Comparison of ENCODE assay signal across 9 cellular contexts in the genomic region with DNA sequence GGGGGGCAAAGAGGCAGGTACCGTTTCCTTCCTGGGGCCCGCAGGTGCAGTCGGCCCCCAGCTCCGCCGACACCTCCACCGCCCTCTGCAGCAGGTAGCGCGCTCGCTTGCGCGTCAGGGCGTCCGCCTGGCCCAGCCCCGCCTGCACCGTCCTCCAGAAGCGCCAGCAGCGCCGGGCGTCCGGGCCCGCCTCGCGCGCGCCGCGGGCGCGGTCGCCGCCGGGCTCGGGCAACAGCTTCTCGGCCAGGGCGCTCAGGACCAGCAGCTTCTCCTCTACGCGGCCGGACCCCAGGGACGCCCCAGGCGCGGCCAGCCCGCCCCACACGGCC. TPM values are rescaled to one million over a fixed set of nuclear protein-coding genes. Genes with fewer than 3 reads are reported as not detected.
DNase-seq lines count a peak whose midpoint lies in the region; ATAC-seq and FAIRE-seq lines count a peak whose summit lies in the region.
"Had no signal": no experiment of that assay in that cellular context is flagged by ENCODE, and none has a peak within 500 bp of the region (broad histone marks: within the 10 kb centered on the region; RNA-seq: fewer than 3 reads in every experiment).

No MANE protein-coding gene starts in this region.

- 0% methylated on average over 33 to 43 of the region's 43 CpGs for WGBS in small intestine, 3 donors

- DNase-seq in ELF-1 (ENCODE audit: low read depth, low spot score), result peak; percentile 49
- DNase-seq in SK-N-MC (ENCODE audit: low read depth, low spot score), result no peak
- DNase-seq in activated naive CD8-positive, alpha-beta T cell treated with anti-CD3 and anti-CD28 coated beads, Interleukin-2, amount 50 U/mL, for 16 hours (ENCODE audit: low read depth, low spot score), result peak; percentile 35
- DNase-seq in small intestine, result peak; percentile 70
- no peak for DNase-seq in superior temporal gyrus (ENCODE audit: extremely low spot score)

- peak; percentile 68 for ATAC-seq in GM21515 (IDR thresholded peaks at IDR 0.05; ENCODE audit: unreplicated experiment)

- peak overlapping the region; percentile 66 for H3K4me3 ChIP-seq in HUES6 (ENCODE audit: low read depth, low read length)
- peak overlapping the region; percentile 87 for H3K4me3 ChIP-seq in SK-N-MC
- H3K4me3 ChIP-seq in iPS-11a (ENCODE audit: low read depth, low read length), result peak overlapping the region; percentile 65
- H3K4me3 ChIP-seq in small intestine (ENCODE audit: low read depth in 1 of 2, low read length in 2 of 2), result peak overlapping the region; percentile 84 to 87

- H3K4me1 ChIP-seq in HUES6 (ENCODE audit: control insufficient read depth, insufficient read depth, low read length) (peaks cover 22% of the 10 kb centered on the region), small intestine (ENCODE audit: control insufficient read depth in 2 of 2, insufficient read depth in 1 of 2, low read depth in 1 of 2, low read length in 1 of 2) (peaks cover 0 to 2% of the 10 kb centered on the region in 2 donors)

- H3K27ac ChIP-seq in HUES6 (ENCODE audit: low read depth, low read length), result no peak overlapping the region
- no peak overlapping the region for H3K27ac ChIP-seq in SK-N-MC
- H3K27ac ChIP-seq in small intestine (ENCODE audit: low read depth in 1 of 2, low read length in 1 of 2), result peak overlapping the region; percentile 90 to 94

- H3K36me3 ChIP-seq in HUES6 (ENCODE audit: control insufficient read depth, insufficient read depth, low read length), result no peaks in the 10 kb centered on the region
- H3K36me3 ChIP-seq in SK-N-MC (ENCODE audit: insufficient read depth, low read length), result no peaks in the 10 kb centered on the region
- no peaks in the 10 kb centered on the region for H3K36me3 ChIP-seq in small intestine (ENCODE audit: control insufficient read depth in 2 of 2, insufficient read depth in 2 of 2, low read length in 2 of 2)

- FAIRE-seq in small intestine (lab: Jason Lieb, UNC), result no peak
- FAIRE-seq: frontal cortex had no signal

- H3K27me3 ChIP-seq in HUES6 (ENCODE audit: control insufficient read depth, insufficient read depth, low read length) (peaks cover 15% of the 10 kb centered on the region), small intestine (ENCODE audit: control insufficient read depth in 2 of 2, insufficient read depth in 2 of 2, low read length in 2 of 2) (no peaks in the 10 kb centered on the region)

- H3K9me3 ChIP-seq in HUES6 (ENCODE audit: control insufficient read depth, insufficient read depth, low read depth, low read length) (no peaks in the 10 kb centered on the region), SK-N-MC (ENCODE audit: low read depth, low read length) (no peaks in the 10 kb centered on the region), small intestine (ENCODE audit: control insufficient read depth, low read depth) (no peaks in the 10 kb centered on the region)

- H3K9ac ChIP-seq in HUES6 (ENCODE audit: low read length) (peak overlapping the region; percentile 81), SK-N-MC (ENCODE audit: insufficient read length) (peak overlapping the region; percentile 65)

RNA-seq across cellular contexts. Expression of a gene that starts 0.9 kb away (rescaled TPM):
- polyA plus RNA-seq in small intestine, result 10 to 100 TPM in 2 of 3 donors, 1 to 10 TPM in 1; 8.1 to 23.2 (median 15.7) TPM

Comparison
In these comparisons a context has a peak if more than half of its experiments do, and no peak if none do; other contexts are left out.
1. DNase-seq: peak in ELF-1 (single experiment), activated naive CD8-positive, alpha-beta T cell treated with anti-CD3 and anti-CD28 coated beads, Interleukin-2, amount 50 U/mL, for 16 hours (single experiment) and small intestine (single experiment); none in SK-N-MC (single experiment) and superior temporal gyrus (single experiment).
2. H3K27ac ChIP-seq: peak in small intestine (2 of 2); none in HUES6 (single experiment) and SK-N-MC (single experiment).
3. Peak in every context shown above with its lines, with median percentiles within 50 percentile points of each other: H3K4me3 ChIP-seq.